8 cellular contexts compared by ENCODE assay signal in genomic region chr19:982567-983170, GRCh38. TPM values are rescaled to one million over a fixed set of nuclear protein-coding genes. Genes with fewer than 3 reads are reported as not detected.
DNase-seq lines count a peak whose midpoint lies in the region; ATAC-seq and TF ChIP-seq lines count a peak whose summit lies in the region.

No MANE protein-coding gene starts in this region.

- H3K27me3 Mint-ChIP-seq in endothelial cell (ENCODE audit: unreplicated experiment): peaks cover 3% of the 10 kb centered on the region

- peak overlapping the region; percentile 27 to 37 for H3K4me3 ChIP-seq in mucosa of rectum (ENCODE audit: low read length in 2 of 2)

- DNase-seq in NCI-H446 treated with DMSO at 0.1 percent for 48 hours (lab: John Stamatoyannopoulos, UW): peak; percentile 30
- DNase-seq in activated CD8-positive, alpha-beta memory T cell treated with anti-CD3 and anti-CD28 coated beads for 4 hours (ENCODE audit: low read depth in 2 of 2): peak; percentile 40 to 55
- DNase-seq in endothelial cell (ENCODE audit: low spot score): peak; percentile 91
- peak; percentile 36 to 55 for DNase-seq in stimulated activated CD8-positive, alpha-beta memory T cell treated with anti-CD3 and anti-CD28 coated beads, Interleukin-4, amount 100 ng/mL, for 1 hour (ENCODE audit: low read depth in 2 of 2, low spot score in 1 of 2)
- no peak for DNase-seq in SIG-M5 treated with dmso at 0.1 percent for 504 hours (lab: John Stamatoyannopoulos, UW; ENCODE audit: unreplicated experiment)

- ATAC-seq in HG02678 (IDR thresholded peaks at IDR 0.05; ENCODE audit: unreplicated experiment): peak; percentile 56

- peak; percentile 98 for TF ChIP-seq CTCF in endothelial cell (IDR thresholded peaks at IDR 0.05; ENCODE audit: unreplicated experiment)

- H3K9ac ChIP-seq in ES-I3 (ENCODE audit: low read depth, low read length) (peak overlapping the region; percentile 31), mucosa of rectum (ENCODE audit: low read depth in 1 of 2, low read length in 2 of 2) (peak overlapping the region in 1 of 2 donors; percentile 40)

- peaks cover 4% of the 10 kb centered on the region for H3K36me3 Mint-ChIP-seq in endothelial cell (ENCODE audit: low read depth, unreplicated experiment)

- peak overlapping the region; percentile 47 for H3K4me3 Mint-ChIP-seq in endothelial cell (ENCODE audit: unreplicated experiment)

- H3K27ac Mint-ChIP-seq in endothelial cell (ENCODE audit: unreplicated experiment): no peak overlapping the region

- H3K9me3 Mint-ChIP-seq in endothelial cell (ENCODE audit: unreplicated experiment): no peaks in the 10 kb centered on the region

- no peaks in the 10 kb centered on the region for H3K27me3 ChIP-seq in mucosa of rectum (ENCODE audit: control insufficient read depth in 2 of 2, insufficient read depth in 2 of 2, low read length in 2 of 2)

- H3K4me1 ChIP-seq in ES-I3 (ENCODE audit: insufficient read depth, low read length) (peaks cover 8% of the 10 kb centered on the region; the same call in 1 of the 2 replicates), mucosa of rectum (ENCODE audit: control insufficient read depth in 2 of 2, insufficient read depth in 2 of 2, low read length in 2 of 2) (peaks cover 10 to 14% of the 10 kb centered on the region in 2 donors)

- H3K36me3 ChIP-seq in ES-I3 (ENCODE audit: insufficient read depth, low read length) (no peaks in the 10 kb centered on the region), mucosa of rectum (ENCODE audit: control insufficient read depth in 2 of 2, insufficient read depth in 2 of 2, low read length in 2 of 2) (peaks cover 4 to 9% of the 10 kb centered on the region in 2 donors)

- peaks cover 4% of the 10 kb centered on the region for H3K4me1 Mint-ChIP-seq in endothelial cell (ENCODE audit: unreplicated experiment)

- H3K9me3 ChIP-seq in ES-I3 (ENCODE audit: control insufficient read depth, insufficient read depth, low read length) (no peaks in the 10 kb centered on the region), mucosa of rectum (ENCODE audit: control insufficient read depth in 2 of 2, low read length in 2 of 2) (no peaks in the 10 kb centered on the region)

- no peak overlapping the region for H3K27ac ChIP-seq in mucosa of rectum (ENCODE audit: low read depth in 2 of 2, low read length in 2 of 2)

RNA-seq across cellular contexts. Expression of gene WDR18, which starts 1.5 kb away (rescaled TPM):
- 53.1 TPM for total RNA-seq in endothelial cell (ENCODE audit: unreplicated experiment)

RNA-seq across cellular contexts. Expression of gene GRIN3B, which starts 17.6 kb away (rescaled TPM):
- total RNA-seq in endothelial cell (ENCODE audit: unreplicated experiment): 0.95 TPM

RNA-seq across cellular contexts. Expression of gene TMEM259, which starts 38.3 kb away (rescaled TPM):
- total RNA-seq in endothelial cell (ENCODE audit: unreplicated experiment): 182 TPM

RNA-seq across cellular contexts. Expression of gene RNU6-2, which starts 38.7 kb away (rescaled TPM):
- total RNA-seq in endothelial cell (ENCODE audit: unreplicated experiment): not detected

RNA-seq across cellular contexts. Expression of gene CNN2, which starts 43.7 kb away (rescaled TPM):
- total RNA-seq in endothelial cell (ENCODE audit: unreplicated experiment): 456 TPM
